Comparison of ENCODE assay signal across 11 cellular contexts in genomic region chr3:128432301-128432897, GRCh38. TPM values are rescaled to one million over a fixed set of nuclear protein-coding genes. Genes with fewer than 3 reads are reported as not detected.
DNase-seq lines count a peak whose midpoint lies in the region; ATAC-seq and TF ChIP-seq lines count a peak whose summit lies in the region.
"Had no signal": no experiment of that assay in that cellular context is flagged by ENCODE, and none has a peak within 500 bp of the region (broad histone marks: within the 10 kb centered on the region; RNA-seq: fewer than 3 reads in every experiment).

No MANE protein-coding gene starts in this region.

- H3K4me1 ChIP-seq in stomach: peaks cover 13 to 25% (median 21%) of the 10 kb centered on the region in 4 donors

- intact Hi-C loops in stomach (cut with DNase I; ENCODE audit: low total_unique reads): loop anchor here (10.0 kb wide), 1 partner anchor 152 kb away; no protein-coding TSS in a partner anchor

- H3K4me3 ChIP-seq in stomach (peak overlapping the region; percentile 38 to 51 (median 44)), brain microvascular endothelial cell (ENCODE audit: low read depth, low read length) (no peak overlapping the region)

- ATAC-seq in HG03378 (IDR thresholded peaks at IDR 0.05; ENCODE audit: unreplicated experiment): no peak

- no peaks in the 10 kb centered on the region for H3K9me3 ChIP-seq in stomach

- H3K27ac ChIP-seq in stomach (no peak overlapping the region), brain microvascular endothelial cell (no peak overlapping the region)

- DNase-seq in NCI-H1436 (lab: John Stamatoyannopoulos, UW) (peak; percentile 29), NCI-H1436 treated with DMSO at 0.1 percent for 48 hours (lab: John Stamatoyannopoulos, UW) (no peak), SW480 (ENCODE audit: low spot score) (peak; percentile 60), islet precursor cell (peak; percentile 75), stomach (peak; percentile 39), GM19238 (ENCODE audit: insufficient read length, low spot score) (no peak), brain microvascular endothelial cell (no peak)
- DNase-seq: activated CD4-positive, CD25-positive, alpha-beta regulatory T cell treated with anti-CD3 and anti-CD28 coated beads, Interleukin-2, amount 50 U/mL, for 72 hours; NCI-H446 treated with DMSO at 0.1 percent for 48 hours had no signal

- in situ Hi-C loops in brain microvascular endothelial cell (cut with HindIII; ENCODE audit: low pct_ligation_motif_present, low sequenced_read_pairs): no loop called here

- H3K36me3 ChIP-seq in stomach: no peaks in the 10 kb centered on the region
- H3K36me3 ChIP-seq in brain microvascular endothelial cell (replicated peaks): no peaks in the 10 kb centered on the region

- no peak for TF ChIP-seq POLR2A in stomach (IDR thresholded peaks at IDR 0.05)

- no peak for TF ChIP-seq EP300 in stomach (IDR thresholded peaks at IDR 0.05)

- TF ChIP-seq CTCF in stomach (IDR thresholded peaks at IDR 0.05) (no peak), brain microvascular endothelial cell (IDR thresholded peaks at IDR 0.05; ENCODE audit: low read depth, low read length, missing control alignments) (no peak)

- H3K27me3 ChIP-seq in stomach (peaks cover 7 to 89% (median 40%) of the 10 kb centered on the region in 3 donors), brain microvascular endothelial cell (replicated peaks) (peaks cover 55% of the 10 kb centered on the region)

- WGBS in stomach, 5 donors: 4 to 9% (median 5%) methylated on average over 24 to 33 of the region's 33 CpGs

RNA-seq across cellular contexts. Expression of gene DNAJB8, which starts 34.3 kb away (rescaled TPM):
- total RNA-seq in stomach: not detected
- not detected for polyA plus RNA-seq in stomach
- total RNA-seq: mononuclear cell had no signal

Comparison
In these comparisons a context has a peak if more than half of its experiments do, and no peak if none do; other contexts are left out.
1. DNase-seq: peak in NCI-H1436 (single experiment), SW480 (single experiment), islet precursor cell (single experiment) and stomach (single experiment); none in NCI-H1436 treated with DMSO at 0.1 percent for 48 hours (single experiment), GM19238 (single experiment) and brain microvascular endothelial cell (single experiment).